Comparison of ENCODE assay signal across 16 cellular contexts in the genomic region with DNA sequence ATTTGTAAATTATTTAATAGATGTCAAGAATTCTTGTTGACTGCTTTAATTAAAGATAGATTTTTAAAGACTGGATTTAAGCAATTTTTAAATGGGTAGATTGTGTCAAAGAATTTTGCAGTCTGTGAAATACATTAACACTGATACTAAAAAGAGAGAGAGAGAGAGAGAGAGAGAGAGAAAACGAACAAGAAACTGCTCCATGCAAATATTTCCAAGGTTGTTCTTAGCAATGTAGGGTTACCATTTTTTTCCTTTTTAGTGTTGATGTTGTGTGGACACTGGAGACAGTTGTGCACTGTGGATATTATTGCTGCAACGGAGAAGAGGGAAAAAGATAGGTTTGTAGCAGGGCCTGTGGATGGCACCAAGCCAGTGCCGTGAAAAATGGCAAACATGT. TPM values are rescaled to one million over a fixed set of nuclear protein-coding genes. Genes with fewer than 3 reads are reported as not detected.
"Had no signal": no experiment of that assay in that cellular context is flagged by ENCODE, and none has a peak within 500 bp of the region (broad histone marks: within the 10 kb centered on the region; RNA-seq: fewer than 3 reads in every experiment).

No MANE protein-coding gene starts in this region.

- H3K4me1 Mint-ChIP-seq: IgD-negative memory B cell had no signal

- H3K9me3 ChIP-seq: SJCRH30 had no signal

- H3K27me3 ChIP-seq: SJCRH30 had no signal

- H3K4me1 ChIP-seq: SJCRH30 had no signal

- DNase-seq: Kasumi-1, MM.1S, NCI-H1092 treated with DMSO at 0.1 percent for 48 hours, NCI-H1436, NCI-H1930, NCI-H2107, NCI-H526 treated with DMSO at 0.1 percent for 48 hours, NCI-H748 treated with DMSO at 0.1 percent for 48 hours, SHP77 treated with DMSO at 0.1 percent for 48 hours, SJCRH30 had no signal

- H3K36me3 ChIP-seq: SJCRH30 had no signal

- H3K4me3 ChIP-seq: K562, SJCRH30 had no signal

- H3K4me2 ChIP-seq: KMS-11 had no signal

- H3K4me3 Mint-ChIP-seq: IgD-negative memory B cell had no signal

- H3K9me3 Mint-ChIP-seq: IgD-negative memory B cell had no signal

- H3K27ac Mint-ChIP-seq: IgD-negative memory B cell had no signal

- ATAC-seq: K562, SK-N-SH treated with all-trans-retinoic acid at 6 μM for 48 hours had no signal

- H3K27ac ChIP-seq: HL-60, KMS-11, RWPE1, SJCRH30 had no signal

RNA-seq across cellular contexts. Expression of gene PRDM6, which starts 58.1 kb away (rescaled TPM):
- polyA plus RNA-seq: IgD-negative memory B cell had no signal
